ENCODE assay signal across 9 cellular contexts in genomic region chr2:225042800-225043167, GRCh38. TPM values are rescaled to one million over a fixed set of nuclear protein-coding genes. Genes with fewer than 3 reads are reported as not detected.
DNase-seq lines count a peak whose midpoint lies in the region; ATAC-seq and TF ChIP-seq lines count a peak whose summit lies in the region.
"Had no signal": no experiment of that assay in that cellular context is flagged by ENCODE, and none has a peak within 500 bp of the region (broad histone marks: within the 10 kb centered on the region; RNA-seq: fewer than 3 reads in every experiment).

No MANE protein-coding gene starts in this region.

- peak overlapping the region; percentile 81 for H3K9ac ChIP-seq in mesenchymal stem cell (ENCODE audit: low read length)

- H2BK5ac ChIP-seq in mesenchymal stem cell (ENCODE audit: low read depth, low read length, poor library complexity, severe bottlenecking), result no peak overlapping the region

- TF ChIP-seq CTCF in cardiac muscle cell (IDR thresholded peaks at IDR 0.05; ENCODE audit: low read depth, low read length) (no peak), astrocyte of the cerebellum (IDR thresholded peaks at IDR 0.05; ENCODE audit: low read depth, low read length, missing control alignments) (no peak), upper lobe of right lung (IDR thresholded peaks at IDR 0.05) (no peak), GM13976 (IDR thresholded peaks at IDR 0.05; ENCODE audit: borderline replicate concordance, control extremely low read depth, extremely low read depth, insufficient read depth, missing control alignments) (no peak)

- intact Hi-C loops in Right ventricle myocardium inferior (cut with DNase I) (no loop called here), upper lobe of right lung (cut with DNase I) (no loop called here)

- peaks cover 11% of the 10 kb centered on the region for H3K79me1 ChIP-seq in mesenchymal stem cell (replicated peaks; ENCODE audit: low read length, poor library complexity, severe bottlenecking)

- no peaks in the 10 kb centered on the region for H3K9me3 ChIP-seq in cardiac muscle cell (ENCODE audit: low read depth)
- no peaks in the 10 kb centered on the region for H3K9me3 ChIP-seq in mesenchymal stem cell (ENCODE audit: control insufficient read depth, low read length)
- H3K9me3 ChIP-seq in upper lobe of right lung, result no peaks in the 10 kb centered on the region

- 37% methylated on average over 13 of the region's 13 CpGs for WGBS in mesenchymal stem cell

- no peak for ATAC-seq in Right ventricle myocardium inferior
- no peak for ATAC-seq in upper lobe of right lung

- H3K36me3 ChIP-seq in cardiac muscle cell (no peaks in the 10 kb centered on the region), mesenchymal stem cell (ENCODE audit: control insufficient read depth in 1 of 2, insufficient read depth in 2 of 2, low read depth in 1 of 2, low read length in 2 of 2) (no peaks in the 10 kb centered on the region), upper lobe of right lung (no peaks in the 10 kb centered on the region)

- no peak overlapping the region for H4K91ac ChIP-seq in mesenchymal stem cell (ENCODE audit: low read length)

- no peaks in the 10 kb centered on the region for H3K4me1 ChIP-seq in cardiac muscle cell (ENCODE audit: low read depth)
- peaks cover 12% of the 10 kb centered on the region for H3K4me1 ChIP-seq in mesenchymal stem cell (ENCODE audit: control insufficient read depth, insufficient read depth, low read depth, low read length)
- peaks cover 3% of the 10 kb centered on the region for H3K4me1 ChIP-seq in upper lobe of right lung

- no peak overlapping the region for H2BK15ac ChIP-seq in mesenchymal stem cell (ENCODE audit: low read depth, poor library complexity, severe bottlenecking)

- no peak overlapping the region for H3K4ac ChIP-seq in mesenchymal stem cell (ENCODE audit: low read depth in 1 of 2, low read length in 2 of 2)

- H3K4me2 ChIP-seq in mesenchymal stem cell (ENCODE audit: low read length, poor library complexity, severe bottlenecking), result peak overlapping the region; percentile 97

- H3K27me3 ChIP-seq in cardiac muscle cell (peaks cover 98% of the 10 kb centered on the region), mesenchymal stem cell (ENCODE audit: control insufficient read depth in 1 of 2, insufficient read depth in 1 of 2, low read length in 2 of 2) (no peaks in the 10 kb centered on the region), upper lobe of right lung (peaks cover 14% of the 10 kb centered on the region)

- no peak overlapping the region for H3K23ac ChIP-seq in mesenchymal stem cell (ENCODE audit: low read length in 2 of 2)

- DNase-seq in cardiac muscle cell (ENCODE audit: low read depth in 1 of 2, low spot score in 1 of 2), result no peak
- DNase-seq in Right ventricle myocardium inferior (ENCODE audit: missing footprints), result no peak
- no peak for DNase-seq in astrocyte of the cerebellum (ENCODE audit: low read depth)
- peak; percentile 12 for DNase-seq in mesenchymal stem cell
- DNase-seq in upper lobe of right lung, result no peak
- DNase-seq in amniotic stem cell (lab: John Stamatoyannopoulos, UW), result no peak
- no peak for DNase-seq in GM13976 (ENCODE audit: low spot score)
- DNase-seq in EL, result no peak
- DNase-seq: DMS 273 treated with DMSO at 0.1 percent for 48 hours had no signal

- H3K18ac ChIP-seq in mesenchymal stem cell (ENCODE audit: low read depth in 1 of 2, low read length in 2 of 2), result no peak overlapping the region

- no peak overlapping the region for H2BK12ac ChIP-seq in mesenchymal stem cell (ENCODE audit: low read length in 2 of 2)

- no peak overlapping the region for H2AK5ac ChIP-seq in mesenchymal stem cell (ENCODE audit: low read length, severe bottlenecking)

- in situ Hi-C loops in astrocyte of the cerebellum (cut with HindIII; ENCODE audit: low sequenced_read_pairs) (no loop called here), GM13976 (cut with MboI; ENCODE audit: low sequenced_read_pairs, unreplicated experiment) (no loop called here)

- H3K14ac ChIP-seq in mesenchymal stem cell (ENCODE audit: low read length in 2 of 2), result no peak overlapping the region

- H3K4me3 ChIP-seq in cardiac muscle cell (peak overlapping the region; percentile 35), astrocyte of the cerebellum (ENCODE audit: low read depth, low read length) (peak overlapping the region; percentile 61), mesenchymal stem cell (ENCODE audit: insufficient read depth in 1 of 2, low read depth in 1 of 2, low read length in 2 of 2) (peak overlapping the region; percentile 73 to 80), upper lobe of right lung (peak overlapping the region; percentile 57)

- no peak overlapping the region for H2AFZ ChIP-seq in mesenchymal stem cell (ENCODE audit: low read depth, low read length)

- H2BK120ac ChIP-seq in mesenchymal stem cell (ENCODE audit: low read depth, low read length), result peak overlapping the region; percentile 55

- H3K27ac ChIP-seq in cardiac muscle cell (no peak overlapping the region), mesenchymal stem cell (ENCODE audit: low read length, poor library complexity, severe bottlenecking) (no peak overlapping the region), upper lobe of right lung (no peak overlapping the region)

- H4K8ac ChIP-seq in mesenchymal stem cell (ENCODE audit: low read length), result no peak overlapping the region

RNA-seq across cellular contexts. Expression of gene DOCK10, which starts 0.5 kb away (rescaled TPM):
- total RNA-seq in cardiac muscle cell (not detected in 2 replicates), Right ventricle myocardium inferior (2.3 TPM), upper lobe of right lung (35.8 TPM)
- 0.19 TPM in 1 of 2 replicates, not detected in the other for polyA plus RNA-seq in cardiac muscle cell
- polyA plus RNA-seq in mesenchymal stem cell (2013, experiment 1 of 2), result 5.5 TPM
- polyA plus RNA-seq in mesenchymal stem cell (2013, experiment 2 of 2), result 5.1 TPM

Comparison
In these comparisons a context has a peak if more than half of its experiments do, and no peak if none do; other contexts are left out.
1. RNA of gene DOCK10, which starts 0.5 kb away (total RNA-seq): 35.8 TPM in upper lobe of right lung (single experiment); 2.3 TPM in Right ventricle myocardium inferior (single experiment) and not detected in cardiac muscle cell; every median in the first group is over 10 times any median in the second.
2. Peak in every context shown above with its lines, with median percentiles within 50 percentile points of each other: H3K4me3 ChIP-seq.